In genomic region chr17:79009397-79010303, GRCh38 we compare ENCODE assay signal across 1 cellular context.
A peak's percentile ranks its signal among the peaks of the same experiment; 100 is the strongest.
TF ChIP-seq lines count a peak whose summit lies in the region.

Gene CANT1, minus strand, starts transcription at chr17:79009764. Its CDS starts 12,142 bp downstream, at chr17:78997622.

TF ChIP-seq in K562, 482 proteins besides CTCF, POLR2A, EP300 and RAD21 (continued from another document and continues in another):
- TF ChIP-seq, protein P1, sequence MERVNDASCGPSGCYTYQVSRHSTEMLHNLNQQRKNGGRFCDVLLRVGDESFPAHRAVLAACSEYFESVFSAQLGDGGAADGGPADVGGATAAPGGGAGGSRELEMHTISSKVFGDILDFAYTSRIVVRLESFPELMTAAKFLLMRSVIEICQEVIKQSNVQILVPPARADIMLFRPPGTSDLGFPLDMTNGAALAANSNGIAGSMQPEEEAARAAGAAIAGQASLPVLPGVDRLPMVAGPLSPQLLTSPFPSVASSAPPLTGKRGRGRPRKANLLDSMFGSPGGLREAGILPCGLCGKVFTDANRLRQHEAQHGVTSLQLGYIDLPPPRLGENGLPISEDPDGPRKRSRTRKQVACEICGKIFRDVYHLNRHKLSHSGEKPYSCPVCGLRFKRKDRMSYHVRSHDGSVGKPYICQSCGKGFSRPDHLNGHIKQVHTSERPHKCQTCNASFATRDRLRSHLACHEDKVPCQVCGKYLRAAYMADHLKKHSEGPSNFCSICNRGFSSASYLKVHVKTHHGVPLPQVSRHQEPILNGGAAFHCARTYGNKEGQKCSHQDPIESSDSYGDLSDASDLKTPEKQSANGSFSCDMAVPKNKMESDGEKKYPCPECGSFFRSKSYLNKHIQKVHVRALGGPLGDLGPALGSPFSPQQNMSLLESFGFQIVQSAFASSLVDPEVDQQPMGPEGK (CRISPR knock-in tag; IDR thresholded peaks at IDR 0.05; ENCODE audit: borderline replicate concordance), result 0 out of 2 replicates have a peak, but pooled peaks have one; percentile 40
- peak; percentile 77 for TF ChIP-seq L3MBTL2 (IDR thresholded peaks at IDR 0.05)
- TF ChIP-seq NBN (IDR thresholded peaks at IDR 0.05; ENCODE audit: low read depth), result no peak
- TF ChIP-seq SIN3B (IDR thresholded peaks at IDR 0.05; ENCODE audit: low read depth), result peak; percentile 62
- no peak for TF ChIP-seq ZNF785 (CRISPR knock-in tag; IDR thresholded peaks at IDR 0.05)
- TF ChIP-seq MEIS2 (IDR thresholded peaks at IDR 0.05; ENCODE audit: partially characterized antibody), result peak; percentile 86
- no peak for TF ChIP-seq TCF3 (CRISPR knock-in tag; IDR thresholded peaks at IDR 0.05)
- no peak for TF ChIP-seq ETV1 (tag; conservative IDR thresholded peaks at IDR 0.05; ENCODE audit: low read depth)
- TF ChIP-seq, protein P2, sequence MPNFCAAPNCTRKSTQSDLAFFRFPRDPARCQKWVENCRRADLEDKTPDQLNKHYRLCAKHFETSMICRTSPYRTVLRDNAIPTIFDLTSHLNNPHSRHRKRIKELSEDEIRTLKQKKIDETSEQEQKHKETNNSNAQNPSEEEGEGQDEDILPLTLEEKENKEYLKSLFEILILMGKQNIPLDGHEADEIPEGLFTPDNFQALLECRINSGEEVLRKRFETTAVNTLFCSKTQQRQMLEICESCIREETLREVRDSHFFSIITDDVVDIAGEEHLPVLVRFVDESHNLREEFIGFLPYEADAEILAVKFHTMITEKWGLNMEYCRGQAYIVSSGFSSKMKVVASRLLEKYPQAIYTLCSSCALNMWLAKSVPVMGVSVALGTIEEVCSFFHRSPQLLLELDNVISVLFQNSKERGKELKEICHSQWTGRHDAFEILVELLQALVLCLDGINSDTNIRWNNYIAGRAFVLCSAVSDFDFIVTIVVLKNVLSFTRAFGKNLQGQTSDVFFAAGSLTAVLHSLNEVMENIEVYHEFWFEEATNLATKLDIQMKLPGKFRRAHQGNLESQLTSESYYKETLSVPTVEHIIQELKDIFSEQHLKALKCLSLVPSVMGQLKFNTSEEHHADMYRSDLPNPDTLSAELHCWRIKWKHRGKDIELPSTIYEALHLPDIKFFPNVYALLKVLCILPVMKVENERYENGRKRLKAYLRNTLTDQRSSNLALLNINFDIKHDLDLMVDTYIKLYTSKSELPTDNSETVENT (CRISPR knock-in tag; IDR thresholded peaks at IDR 0.05), result 0 out of 2 replicates have a peak, but pooled peaks have one; percentile 19
- TF ChIP-seq NONO (IDR thresholded peaks at IDR 0.05; ENCODE audit: low read depth in 2 of 2, low read length in 1 of 2), result peak in 1 of 2 experiments; percentile 79; a peak in 2 of 4 replicates
- TF ChIP-seq RCOR1 (IDR thresholded peaks at IDR 0.05; ENCODE audit: borderline replicate concordance in 1 of 2, low read depth in 2 of 2, low read length in 2 of 2), result no peak
- TF ChIP-seq THRAP3 (IDR thresholded peaks at IDR 0.05; ENCODE audit: borderline replicate concordance), result no peak
- peak in 1 of 2 experiments; percentile 47; a peak in 2 of 4 replicates for TF ChIP-seq MAZ (CRISPR knock-in tag; conservative IDR thresholded peaks at IDR 0.05 in 1 of 2, IDR thresholded peaks at IDR 0.05 in 1 of 2)
- no peak for TF ChIP-seq ZZZ3 (IDR thresholded peaks at IDR 0.05)
- TF ChIP-seq, protein P3, sequence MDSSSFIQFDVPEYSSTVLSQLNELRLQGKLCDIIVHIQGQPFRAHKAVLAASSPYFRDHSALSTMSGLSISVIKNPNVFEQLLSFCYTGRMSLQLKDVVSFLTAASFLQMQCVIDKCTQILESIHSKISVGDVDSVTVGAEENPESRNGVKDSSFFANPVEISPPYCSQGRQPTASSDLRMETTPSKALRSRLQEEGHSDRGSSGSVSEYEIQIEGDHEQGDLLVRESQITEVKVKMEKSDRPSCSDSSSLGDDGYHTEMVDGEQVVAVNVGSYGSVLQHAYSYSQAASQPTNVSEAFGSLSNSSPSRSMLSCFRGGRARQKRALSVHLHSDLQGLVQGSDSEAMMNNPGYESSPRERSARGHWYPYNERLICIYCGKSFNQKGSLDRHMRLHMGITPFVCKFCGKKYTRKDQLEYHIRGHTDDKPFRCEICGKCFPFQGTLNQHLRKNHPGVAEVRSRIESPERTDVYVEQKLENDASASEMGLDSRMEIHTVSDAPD (CRISPR knock-in tag; IDR thresholded peaks at IDR 0.05), result no peak
- peak; percentile 86 for TF ChIP-seq GABPA (tag; conservative IDR thresholded peaks at IDR 0.05; ENCODE audit: low read depth)
- TF ChIP-seq ZNF384 (IDR thresholded peaks at IDR 0.05; ENCODE audit: low read depth, low read length), result peak; percentile 99
- TF ChIP-seq, protein P4, sequence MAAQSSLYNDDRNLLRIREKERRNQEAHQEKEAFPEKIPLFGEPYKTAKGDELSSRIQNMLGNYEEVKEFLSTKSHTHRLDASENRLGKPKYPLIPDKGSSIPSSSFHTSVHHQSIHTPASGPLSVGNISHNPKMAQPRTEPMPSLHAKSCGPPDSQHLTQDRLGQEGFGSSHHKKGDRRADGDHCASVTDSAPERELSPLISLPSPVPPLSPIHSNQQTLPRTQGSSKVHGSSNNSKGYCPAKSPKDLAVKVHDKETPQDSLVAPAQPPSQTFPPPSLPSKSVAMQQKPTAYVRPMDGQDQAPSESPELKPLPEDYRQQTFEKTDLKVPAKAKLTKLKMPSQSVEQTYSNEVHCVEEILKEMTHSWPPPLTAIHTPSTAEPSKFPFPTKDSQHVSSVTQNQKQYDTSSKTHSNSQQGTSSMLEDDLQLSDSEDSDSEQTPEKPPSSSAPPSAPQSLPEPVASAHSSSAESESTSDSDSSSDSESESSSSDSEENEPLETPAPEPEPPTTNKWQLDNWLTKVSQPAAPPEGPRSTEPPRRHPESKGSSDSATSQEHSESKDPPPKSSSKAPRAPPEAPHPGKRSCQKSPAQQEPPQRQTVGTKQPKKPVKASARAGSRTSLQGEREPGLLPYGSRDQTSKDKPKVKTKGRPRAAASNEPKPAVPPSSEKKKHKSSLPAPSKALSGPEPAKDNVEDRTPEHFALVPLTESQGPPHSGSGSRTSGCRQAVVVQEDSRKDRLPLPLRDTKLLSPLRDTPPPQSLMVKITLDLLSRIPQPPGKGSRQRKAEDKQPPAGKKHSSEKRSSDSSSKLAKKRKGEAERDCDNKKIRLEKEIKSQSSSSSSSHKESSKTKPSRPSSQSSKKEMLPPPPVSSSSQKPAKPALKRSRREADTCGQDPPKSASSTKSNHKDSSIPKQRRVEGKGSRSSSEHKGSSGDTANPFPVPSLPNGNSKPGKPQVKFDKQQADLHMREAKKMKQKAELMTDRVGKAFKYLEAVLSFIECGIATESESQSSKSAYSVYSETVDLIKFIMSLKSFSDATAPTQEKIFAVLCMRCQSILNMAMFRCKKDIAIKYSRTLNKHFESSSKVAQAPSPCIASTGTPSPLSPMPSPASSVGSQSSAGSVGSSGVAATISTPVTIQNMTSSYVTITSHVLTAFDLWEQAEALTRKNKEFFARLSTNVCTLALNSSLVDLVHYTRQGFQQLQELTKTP (IDR thresholded peaks at IDR 0.05; ENCODE audit: low read depth in 1 of 2, partially characterized antibody in 2 of 2), result peak in 1 of 2 experiments; percentile 93
- peak; percentile 42; the same call in 1 of the 2 replicates for TF ChIP-seq GABPB1 (CRISPR knock-in tag; IDR thresholded peaks at IDR 0.05)
- TF ChIP-seq, protein P5, sequence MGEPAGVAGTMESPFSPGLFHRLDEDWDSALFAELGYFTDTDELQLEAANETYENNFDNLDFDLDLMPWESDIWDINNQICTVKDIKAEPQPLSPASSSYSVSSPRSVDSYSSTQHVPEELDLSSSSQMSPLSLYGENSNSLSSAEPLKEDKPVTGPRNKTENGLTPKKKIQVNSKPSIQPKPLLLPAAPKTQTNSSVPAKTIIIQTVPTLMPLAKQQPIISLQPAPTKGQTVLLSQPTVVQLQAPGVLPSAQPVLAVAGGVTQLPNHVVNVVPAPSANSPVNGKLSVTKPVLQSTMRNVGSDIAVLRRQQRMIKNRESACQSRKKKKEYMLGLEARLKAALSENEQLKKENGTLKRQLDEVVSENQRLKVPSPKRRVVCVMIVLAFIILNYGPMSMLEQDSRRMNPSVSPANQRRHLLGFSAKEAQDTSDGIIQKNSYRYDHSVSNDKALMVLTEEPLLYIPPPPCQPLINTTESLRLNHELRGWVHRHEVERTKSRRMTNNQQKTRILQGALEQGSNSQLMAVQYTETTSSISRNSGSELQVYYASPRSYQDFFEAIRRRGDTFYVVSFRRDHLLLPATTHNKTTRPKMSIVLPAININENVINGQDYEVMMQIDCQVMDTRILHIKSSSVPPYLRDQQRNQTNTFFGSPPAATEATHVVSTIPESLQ (CRISPR knock-in tag; IDR thresholded peaks at IDR 0.05), result no peak
- TF ChIP-seq JUND (IDR thresholded peaks at IDR 0.05; ENCODE audit: borderline replicate concordance, low read depth, low read length), result 0 out of 2 replicates have a peak, but pooled peaks have one; percentile 17
- TF ChIP-seq JUND (tag; IDR thresholded peaks at IDR 0.05; ENCODE audit: borderline replicate concordance, low read depth, low read length), result no peak
- TF ChIP-seq HDAC8 (tag; IDR thresholded peaks at IDR 0.05), result no peak
- no peak for TF ChIP-seq MAFF (IDR thresholded peaks at IDR 0.05; ENCODE audit: low read length)
- TF ChIP-seq CXXC5 (CRISPR knock-in tag; IDR thresholded peaks at IDR 0.05), result peak; percentile 74
- TF ChIP-seq ATF7 (IDR thresholded peaks at IDR 0.05), result peak; percentile 41; the same call in 1 of the 2 replicates
- TF ChIP-seq, protein P6, sequence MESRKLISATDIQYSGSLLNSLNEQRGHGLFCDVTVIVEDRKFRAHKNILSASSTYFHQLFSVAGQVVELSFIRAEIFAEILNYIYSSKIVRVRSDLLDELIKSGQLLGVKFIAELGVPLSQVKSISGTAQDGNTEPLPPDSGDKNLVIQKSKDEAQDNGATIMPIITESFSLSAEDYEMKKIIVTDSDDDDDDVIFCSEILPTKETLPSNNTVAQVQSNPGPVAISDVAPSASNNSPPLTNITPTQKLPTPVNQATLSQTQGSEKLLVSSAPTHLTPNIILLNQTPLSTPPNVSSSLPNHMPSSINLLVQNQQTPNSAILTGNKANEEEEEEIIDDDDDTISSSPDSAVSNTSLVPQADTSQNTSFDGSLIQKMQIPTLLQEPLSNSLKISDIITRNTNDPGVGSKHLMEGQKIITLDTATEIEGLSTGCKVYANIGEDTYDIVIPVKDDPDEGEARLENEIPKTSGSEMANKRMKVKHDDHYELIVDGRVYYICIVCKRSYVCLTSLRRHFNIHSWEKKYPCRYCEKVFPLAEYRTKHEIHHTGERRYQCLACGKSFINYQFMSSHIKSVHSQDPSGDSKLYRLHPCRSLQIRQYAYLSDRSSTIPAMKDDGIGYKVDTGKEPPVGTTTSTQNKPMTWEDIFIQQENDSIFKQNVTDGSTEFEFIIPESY (CRISPR knock-in tag; IDR thresholded peaks at IDR 0.05), result no peak
- no peak for TF ChIP-seq NCOA6 (IDR thresholded peaks at IDR 0.05)
- TF ChIP-seq ERF (CRISPR knock-in tag; IDR thresholded peaks at IDR 0.05), result no peak
- peak; percentile 46 for TF ChIP-seq POU5F1 (IDR thresholded peaks at IDR 0.05; ENCODE audit: borderline replicate concordance, low read depth, low read length, partially characterized antibody)
- TF ChIP-seq DMBX1 (CRISPR knock-in tag; IDR thresholded peaks at IDR 0.05; ENCODE audit: borderline replicate concordance), result no peak
- TF ChIP-seq ZBTB2 (IDR thresholded peaks at IDR 0.05), result peak; percentile 97
- TF ChIP-seq ARID2 (IDR thresholded peaks at IDR 0.05), result no peak
- no peak for TF ChIP-seq ZBTB5 (IDR thresholded peaks at IDR 0.05)
- TF ChIP-seq, protein P7, sequence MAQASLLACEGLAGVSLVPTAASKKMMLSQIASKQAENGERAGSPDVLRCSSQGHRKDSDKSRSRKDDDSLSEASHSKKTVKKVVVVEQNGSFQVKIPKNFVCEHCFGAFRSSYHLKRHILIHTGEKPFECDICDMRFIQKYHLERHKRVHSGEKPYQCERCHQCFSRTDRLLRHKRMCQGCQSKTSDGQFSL (CRISPR knock-in tag; IDR thresholded peaks at IDR 0.05), result 0 out of 2 replicates have a peak, but pooled peaks have one; percentile 41
- TF ChIP-seq, protein P7 (tag; IDR thresholded peaks at IDR 0.05), result no peak
- TF ChIP-seq, protein P8, sequence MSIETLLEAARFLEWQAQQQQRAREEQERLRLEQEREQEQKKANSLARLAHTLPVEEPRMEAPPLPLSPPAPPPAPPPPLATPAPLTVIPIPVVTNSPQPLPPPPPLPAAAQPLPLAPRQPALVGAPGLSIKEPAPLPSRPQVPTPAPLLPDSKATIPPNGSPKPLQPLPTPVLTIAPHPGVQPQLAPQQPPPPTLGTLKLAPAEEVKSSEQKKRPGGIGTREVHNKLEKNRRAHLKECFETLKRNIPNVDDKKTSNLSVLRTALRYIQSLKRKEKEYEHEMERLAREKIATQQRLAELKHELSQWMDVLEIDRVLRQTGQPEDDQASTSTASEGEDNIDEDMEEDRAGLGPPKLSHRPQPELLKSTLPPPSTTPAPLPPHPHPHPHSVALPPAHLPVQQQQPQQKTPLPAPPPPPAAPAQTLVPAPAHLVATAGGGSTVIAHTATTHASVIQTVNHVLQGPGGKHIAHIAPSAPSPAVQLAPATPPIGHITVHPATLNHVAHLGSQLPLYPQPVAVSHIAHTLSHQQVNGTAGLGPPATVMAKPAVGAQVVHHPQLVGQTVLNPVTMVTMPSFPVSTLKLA (conservative IDR thresholded peaks at IDR 0.05), result peak in 1 of 2 experiments; percentile 42; a peak in 1 of 4 replicates
- TF ChIP-seq MED1 (CRISPR knock-in tag; IDR thresholded peaks at IDR 0.05; ENCODE audit: borderline replicate concordance), result no peak
